Comparison of ENCODE assay signal across 14 cellular contexts in the genomic region with DNA sequence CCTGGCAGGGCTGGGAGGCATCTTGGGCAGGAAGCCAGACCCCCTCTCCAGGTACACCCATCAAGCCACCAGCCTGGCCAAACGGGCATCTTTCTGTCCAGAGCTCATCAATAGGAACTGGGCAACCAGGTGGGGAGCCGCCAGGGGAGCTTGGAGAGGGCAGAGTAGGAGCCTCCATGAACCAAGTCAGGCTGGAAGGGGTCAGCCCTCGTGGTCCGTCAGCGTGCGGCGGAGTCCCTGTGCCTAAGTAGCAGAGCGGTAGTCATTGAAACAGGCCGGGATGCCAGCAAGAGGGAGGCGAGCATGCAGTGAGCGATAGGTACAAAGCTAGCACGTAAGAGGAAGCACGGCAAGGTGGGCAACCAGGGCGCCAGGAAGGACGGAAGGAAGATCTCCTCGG. TPM values are rescaled to one million over a fixed set of nuclear protein-coding genes. Genes with fewer than 3 reads are reported as not detected.
A peak's percentile ranks its signal among the peaks of the same experiment; 100 is the strongest.
DNase-seq lines count a peak whose midpoint lies in the region; ATAC-seq and TF ChIP-seq lines count a peak whose summit lies in the region.
"Had no signal": no experiment of that assay in that cellular context is flagged by ENCODE, and none has a peak within 500 bp of the region (broad histone marks: within the 10 kb centered on the region; RNA-seq: fewer than 3 reads in every experiment).

No MANE protein-coding gene starts in this region.

- peaks cover 4% of the 10 kb centered on the region for H3K27me3 Mint-ChIP-seq in activated CD4-positive, alpha-beta T cell treated with anti-CD3 and anti-CD28 coated beads, Interleukin-2, amount 10 ng/mL, durations not matched to agents 24 days and 14 days
- H3K27me3 Mint-ChIP-seq in T-cell = peaks cover 0 to 4% of the 10 kb centered on the region in 2 donors

- peaks cover 13 to 59% (median 43%) of the 10 kb centered on the region in 4 donors for H3K4me1 ChIP-seq in esophagus muscularis mucosa

- peaks cover 0 to 4% (median 0%) of the 10 kb centered on the region in 4 donors for H3K27me3 ChIP-seq in esophagus muscularis mucosa

- 99% methylated on average over 14 of the region's 16 CpGs for WGBS in esophagus muscularis mucosa

- H3K4me1 Mint-ChIP-seq in activated CD4-positive, alpha-beta T cell treated with anti-CD3 and anti-CD28 coated beads, Interleukin-2, amount 10 ng/mL, durations not matched to agents 24 days and 14 days = peaks cover 19% of the 10 kb centered on the region
- peaks cover 39 to 64% (median 57%) of the 10 kb centered on the region in 3 donors for H3K4me1 Mint-ChIP-seq in T-cell

- no peaks in the 10 kb centered on the region for H3K9me3 ChIP-seq in esophagus muscularis mucosa
- H3K9me3 ChIP-seq: thoracic aorta had no signal

- TF ChIP-seq CTCF in esophagus muscularis mucosa (IDR thresholded peaks at IDR 0.05) = no peak

- POLR2A ChIA-PET in T-cell (lab: Charles Lee) = no interaction called here

- intact Hi-C loops in activated CD4-positive, alpha-beta T cell treated with anti-CD3 and anti-CD28 coated beads, Interleukin-2, amount 10 ng/mL, durations not matched to agents 24 days and 14 days (cut with micrococcal nuclease) = loop anchor here (5.0 kb wide), 1 partner anchor 39 kb away; no protein-coding TSS in a partner anchor
- intact Hi-C loops in esophagus muscularis mucosa (cut with DNase I) = no loop called here
- intact Hi-C loops in sciatic nerve (cut with DNase I) = no loop called here

- no peak overlapping the region for H3K27ac Mint-ChIP-seq in activated CD4-positive, alpha-beta T cell treated with anti-CD3 and anti-CD28 coated beads, Interleukin-2, amount 10 ng/mL, durations not matched to agents 24 days and 14 days
- peak overlapping the region; percentile 73 to 81 for H3K27ac Mint-ChIP-seq in T-cell

- no peak for DNase-seq in activated CD4-positive, alpha-beta T cell treated with anti-CD3 and anti-CD28 coated beads, Interleukin-2, amount 10 ng/mL, durations not matched to agents 24 days and 14 days
- DNase-seq in activated CD4-positive, alpha-beta T cell treated with anti-CD3 and anti-CD28 coated beads, Interleukin-2, amount 50 U/mL, for 1 hour = no peak
- DNase-seq in T-cell = no peak
- peak; percentile 68 for DNase-seq in esophagus muscularis mucosa (ENCODE audit: extremely low spot score)
- peak; percentile 57 for DNase-seq in sciatic nerve (ENCODE audit: low spot score)
- DNase-seq in DMS79 (lab: John Stamatoyannopoulos, UW) = no peak
- DNase-seq in EL = no peak
- DNase-seq: activated CD4-positive, CD25-positive, alpha-beta regulatory T cell treated with anti-CD3 and anti-CD28 coated beads, Interleukin-2, amount 50 U/mL, for 72 hours; activated naive CD4-positive, alpha-beta T cell; DMS153 had no signal

- peaks cover 0 to 29% (median 20%) of the 10 kb centered on the region in 4 donors for H3K36me3 ChIP-seq in esophagus muscularis mucosa

- TF ChIP-seq EP300 in esophagus muscularis mucosa (IDR thresholded peaks at IDR 0.05) = no peak

- TF ChIP-seq POLR2A in esophagus muscularis mucosa (IDR thresholded peaks at IDR 0.05; ENCODE audit: low read depth) = no peak

- no peak overlapping the region for H3K4me3 ChIP-seq in esophagus muscularis mucosa
- H3K4me3 ChIP-seq: thoracic aorta had no signal

- ATAC-seq in T-cell (replicated peaks in 1 of 4) (no peak), sciatic nerve (no peak), GM18502 (IDR thresholded peaks at IDR 0.05; ENCODE audit: poor library complexity, unreplicated experiment) (no peak)
- ATAC-seq: left lobe of liver had no signal

- peak overlapping the region; percentile 24 for H3K4me3 Mint-ChIP-seq in activated CD4-positive, alpha-beta T cell treated with anti-CD3 and anti-CD28 coated beads, Interleukin-2, amount 10 ng/mL, durations not matched to agents 24 days and 14 days
- H3K4me3 Mint-ChIP-seq in T-cell = peak overlapping the region; percentile 70 to 78 (median 75)

- H3K36me3 Mint-ChIP-seq in activated CD4-positive, alpha-beta T cell treated with anti-CD3 and anti-CD28 coated beads, Interleukin-2, amount 10 ng/mL, durations not matched to agents 24 days and 14 days (ENCODE audit: low read depth) = peaks cover 2% of the 10 kb centered on the region
- H3K36me3 Mint-ChIP-seq in T-cell = peaks cover 29% of the 10 kb centered on the region

- H3K9me3 Mint-ChIP-seq in activated CD4-positive, alpha-beta T cell treated with anti-CD3 and anti-CD28 coated beads, Interleukin-2, amount 10 ng/mL, durations not matched to agents 24 days and 14 days = peaks cover 11% of the 10 kb centered on the region
- H3K9me3 Mint-ChIP-seq in T-cell = no peaks in the 10 kb centered on the region

- CTCF ChIA-PET in T-cell (lab: Charles Lee) = no interaction called here

- H3K27ac ChIP-seq in esophagus muscularis mucosa (replicated peaks in 1 of 4) = no peak overlapping the region
- H3K27ac ChIP-seq: SK-N-MC, thoracic aorta had no signal

RNA-seq across cellular contexts. Expression of a gene that starts 1.7 kb away (rescaled TPM):
- 7.9 and 8.0 TPM in 2 replicates for total RNA-seq in activated CD4-positive, alpha-beta T cell treated with anti-CD3 and anti-CD28 coated beads, Interleukin-2, amount 10 ng/mL, durations not matched to agents 24 days and 14 days
- total RNA-seq in T-cell (10 to 100 TPM in 4 of 5 donors, 1 to 10 TPM in 1; 8.9 to 27.9 (median 23.8) TPM), esophagus muscularis mucosa (10 to 100 TPM; 28.7 to 40.7 (median 35.5) TPM), sciatic nerve (21.1 TPM)

Comparison
In these comparisons a context has a peak if more than half of its experiments do, and no peak if none do; other contexts are left out.
1. DNase-seq: peak in esophagus muscularis mucosa (single experiment) and sciatic nerve (single experiment); none in activated CD4-positive, alpha-beta T cell treated with anti-CD3 and anti-CD28 coated beads, Interleukin-2, amount 10 ng/mL, durations not matched to agents 24 days and 14 days (single experiment), activated CD4-positive, alpha-beta T cell treated with anti-CD3 and anti-CD28 coated beads, Interleukin-2, amount 50 U/mL, for 1 hour (single experiment), T-cell (0 of 34), DMS79 (single experiment) and EL (single experiment).